In genomic region chr6:123904228-123904627, GRCh38 we compare ENCODE assay signal across 31 cellular contexts.
"Had no signal": no experiment of that assay in that cellular context is flagged by ENCODE, and none has a peak within 500 bp of the region (broad histone marks: within the 10 kb centered on the region; RNA-seq: fewer than 3 reads in every experiment).

No MANE protein-coding gene starts in this region.

- H3K9me3 Mint-ChIP-seq: activated naive CD8-positive, alpha-beta T cell treated with anti-CD3 and anti-CD28 coated beads, Interleukin-2, amount 50 U/mL, for 24 hours; activated T-cell treated with anti-CD3 and anti-CD28 coated beads, Interleukin-2, amount 50 U/mL, for 4 hours; WTC11 had no signal

- H3K4me1 ChIP-seq: ascending aorta, body of pancreas, Peyer's patch, SJCRH30 had no signal

- H3K27me3 Mint-ChIP-seq: activated naive CD8-positive, alpha-beta T cell treated with anti-CD3 and anti-CD28 coated beads, Interleukin-2, amount 50 U/mL, for 24 hours had no signal

- H3K4me1 Mint-ChIP-seq: activated naive CD8-positive, alpha-beta T cell treated with anti-CD3 and anti-CD28 coated beads, Interleukin-2, amount 50 U/mL, for 24 hours; WTC11 had no signal

- DNase-seq: activated CD4-positive, alpha-beta T cell treated with anti-CD3 and anti-CD28 coated beads for 48 hours; activated CD4-positive, alpha-beta T cell treated with anti-CD3 and anti-CD28 coated beads, Interleukin-2, amount 50 U/mL, for 4 hours; activated CD4-positive, CD25-positive, alpha-beta regulatory T cell treated with anti-CD3 and anti-CD28 coated beads, Interleukin-2, amount 50 U/mL, for 72 hours; activated CD8-positive, alpha-beta T cell treated with anti-CD3 and anti-CD28 coated beads, Interleukin-2, amount 10 ng/mL, durations not matched to agents 7 days and 5 days; activated effector memory CD4-positive, alpha-beta T cell treated with anti-CD3 and anti-CD28 coated beads, Interleukin-2, amount 50 U/mL, for 16 hours; activated naive CD4-positive, alpha-beta T cell treated with Interleukin-2 at 50 U/mL for 16 hours; activated naive CD8-positive, alpha-beta T cell treated with anti-CD3 and anti-CD28 coated beads, Interleukin-2, amount 50 U/mL, for 24 hours; activated T-cell treated with anti-CD3 and anti-CD28 coated beads, Interleukin-2, amount 50 U/mL, for 4 hours; amniotic stem cell; body of pancreas; central memory CD4-positive, alpha-beta T cell; Kasumi-1; KBM-7; NCI-H1048; NCI-H1694; NCI-H2081; NCI-H446; NCI-H524; NCI-H774; NK-92 treated with Interleukin-12 subunit alpha and Interleukin-12 subunit beta, amount 100 ng/mL, for 24 hours; OCI-M1; Peyer's patch; Right ventricle myocardium superior; SJCRH30; SK-N-SH; T-helper 1 cell had no signal

- H3K27ac ChIP-seq: ascending aorta, body of pancreas, Peyer's patch, RWPE1, SJCRH30 had no signal

- H3K36me3 Mint-ChIP-seq: activated naive CD4-positive, alpha-beta T cell treated with anti-CD3 and anti-CD28 coated beads, Interleukin-2, amount 50 U/mL, for 72 hours; WTC11 had no signal

- H3K9me3 ChIP-seq: ascending aorta, body of pancreas, Peyer's patch, SJCRH30, SK-N-SH had no signal

- H3K4me3 Mint-ChIP-seq: activated CD8-positive, alpha-beta T cell treated with anti-CD3 and anti-CD28 coated beads, Interleukin-2, amount 10 ng/mL, durations not matched to agents 7 days and 5 days; activated naive CD8-positive, alpha-beta T cell treated with anti-CD3 and anti-CD28 coated beads, Interleukin-2, amount 50 U/mL, for 24 hours; activated T-cell treated with anti-CD3 and anti-CD28 coated beads, Interleukin-2, amount 50 U/mL, for 4 hours; WTC11 had no signal

- H3K27me3 ChIP-seq: ascending aorta, body of pancreas, Peyer's patch, SJCRH30 had no signal

- H3K9ac ChIP-seq: SK-N-SH had no signal

- H3K27ac Mint-ChIP-seq: activated CD8-positive, alpha-beta T cell treated with anti-CD3 and anti-CD28 coated beads, Interleukin-2, amount 10 ng/mL, durations not matched to agents 7 days and 5 days; activated naive CD4-positive, alpha-beta T cell treated with anti-CD3 and anti-CD28 coated beads, Interleukin-2, amount 50 U/mL, for 72 hours; activated naive CD8-positive, alpha-beta T cell treated with anti-CD3 and anti-CD28 coated beads, Interleukin-2, amount 50 U/mL, for 24 hours; WTC11 had no signal

- FAIRE-seq: bronchial epithelial cell had no signal

- H3K36me3 ChIP-seq: ascending aorta, Peyer's patch, SJCRH30 had no signal

- H3K4me3 ChIP-seq: ascending aorta, body of pancreas, Peyer's patch, SJCRH30 had no signal
